Comparison of ENCODE assay signal across 8 cellular contexts in genomic region chr17:70636517-70637133, GRCh38.
A peak's percentile ranks its signal among the peaks of the same experiment; 100 is the strongest.
DNase-seq lines count a peak whose midpoint lies in the region; FAIRE-seq and TF ChIP-seq lines count a peak whose summit lies in the region.

No MANE protein-coding gene starts in this region.

- H3K9me3 ChIP-seq in GM23248 (ENCODE audit: low read depth) (no peaks in the 10 kb centered on the region), astrocyte (ENCODE audit: insufficient read depth, low read depth, low read length) (no peaks in the 10 kb centered on the region)

- 0 out of 2 replicates have a peak, but pooled peaks cover 17% of the 10 kb centered on the region for H3K27me3 ChIP-seq in GM23248 (replicated peaks; ENCODE audit: insufficient read depth)
- H3K27me3 ChIP-seq in astrocyte (ENCODE audit: insufficient read depth, low read length): no peaks in the 10 kb centered on the region

- 2 to 5% methylated on average over 2 of the region's 2 CpGs for WGBS in GM23248 (ENCODE audit: low coverage in 1 of 2, low lambda C conversion rate in 2 of 2, missing lambda C conversion rate in 2 of 2), 2 experiments

- H3K27ac Mint-ChIP-seq in Calu3 (ENCODE audit: unreplicated experiment) (no peak overlapping the region), astrocyte (ENCODE audit: unreplicated experiment) (no peak overlapping the region)

- H3K36me3 ChIP-seq in GM23248 (ENCODE audit: low read depth): no peaks in the 10 kb centered on the region
- no peaks in the 10 kb centered on the region for H3K36me3 ChIP-seq in astrocyte (ENCODE audit: insufficient read depth, low read length)

- no TSS peak for BruUV-seq in Calu3 (replicated peaks; lab: Mats Ljungman, UMichigan)

- H3K36me3 Mint-ChIP-seq in Calu3 (ENCODE audit: insufficient read depth, unreplicated experiment): no peaks in the 10 kb centered on the region
- H3K36me3 Mint-ChIP-seq in astrocyte (ENCODE audit: low read depth, unreplicated experiment): no peaks in the 10 kb centered on the region

- CTCF ChIA-PET in Calu3 (lab: Charles Lee): no interaction called here

- no peak overlapping the region for H3K4me3 ChIP-seq in GM23248
- no peak overlapping the region for H3K4me3 ChIP-seq in astrocyte (ENCODE audit: insufficient read depth, low read depth, low read length)

- peaks cover 20% of the 10 kb centered on the region for H3K27me3 Mint-ChIP-seq in Calu3 (ENCODE audit: unreplicated experiment)
- H3K27me3 Mint-ChIP-seq in astrocyte (ENCODE audit: low read depth, unreplicated experiment): no peaks in the 10 kb centered on the region

- FAIRE-seq in astrocyte (lab: Jason Lieb, UNC): no peak

- H3K4me3 Mint-ChIP-seq in Calu3 (ENCODE audit: low read depth, unreplicated experiment) (no peak overlapping the region), astrocyte (ENCODE audit: unreplicated experiment) (no peak overlapping the region)

- DNase-seq in Calu3 (peak; percentile 25), GM23248 (peak; percentile 60), NCI-H2081 (lab: John Stamatoyannopoulos, UW) (peak; percentile 60 to 68), astrocyte (ENCODE audit: low read depth) (peak; percentile 26), kidney glomerular epithelial cell (lab: John Stamatoyannopoulos, UW) (peak; percentile 37), ureter (ENCODE audit: low spot score) (no peak), retina (no peak)
- no peak for DNase-seq in effector CD4-positive, alpha-beta T cell

- H3K4me1 Mint-ChIP-seq in Calu3 (ENCODE audit: low read depth, unreplicated experiment): no peaks in the 10 kb centered on the region
- H3K4me1 Mint-ChIP-seq in astrocyte (ENCODE audit: low read depth, unreplicated experiment): no peaks in the 10 kb centered on the region

- H3K27ac ChIP-seq in GM23248: no peak overlapping the region
- no peak overlapping the region for H3K27ac ChIP-seq in astrocyte (ENCODE audit: low read depth, low read length)

- no peaks in the 10 kb centered on the region for H3F3A ChIP-seq in GM23248 (ENCODE audit: insufficient read depth)

- H3K4me1 ChIP-seq in GM23248 (ENCODE audit: insufficient read depth) (no peaks in the 10 kb centered on the region), astrocyte (ENCODE audit: insufficient read depth, low read length) (no peaks in the 10 kb centered on the region)

- H4K20me1 ChIP-seq in GM23248 (ENCODE audit: insufficient read depth) (no peaks in the 10 kb centered on the region), astrocyte (ENCODE audit: insufficient read depth, low read length) (no peaks in the 10 kb centered on the region)

- TF ChIP-seq CTCF in Calu3 (IDR thresholded peaks at IDR 0.05; ENCODE audit: unreplicated experiment) (peak; percentile 59), astrocyte (IDR thresholded peaks at IDR 0.05; ENCODE audit: insufficient read depth, low read depth, low read length) (peak; percentile 77)

- H3K9ac ChIP-seq in GM23248: no peak overlapping the region
- H3K9ac ChIP-seq in astrocyte (ENCODE audit: low read length): no peak overlapping the region

- in situ Hi-C loops in GM23248 (cut with MboI): loop anchor here (25.0 kb wide), 1 partner anchor 1901 kb away; no protein-coding TSS in a partner anchor

- H2AFZ ChIP-seq in GM23248 (no peak overlapping the region), astrocyte (ENCODE audit: low read depth, low read length) (no peak overlapping the region)

- H3K9me2 ChIP-seq in GM23248 (ENCODE audit: insufficient read depth): no peaks in the 10 kb centered on the region

- no peaks in the 10 kb centered on the region for H3K9me3 Mint-ChIP-seq in Calu3 (ENCODE audit: low read depth, unreplicated experiment)
- H3K9me3 Mint-ChIP-seq in astrocyte (ENCODE audit: unreplicated experiment): no peaks in the 10 kb centered on the region

- H3K4me2 ChIP-seq in GM23248 (ENCODE audit: unreplicated experiment): no peak overlapping the region
- H3K4me2 ChIP-seq in astrocyte (ENCODE audit: low read length): no peak overlapping the region

- intact Hi-C loops in Calu3 (cut with micrococcal nuclease; ENCODE audit: unreplicated experiment): loop anchor here (1.0 to 5.0 kb wide), 3 partner anchors 131 to 1481 kb away; no protein-coding TSS in a partner anchor

- H3K79me2 ChIP-seq in GM23248 (ENCODE audit: insufficient read depth): no peaks in the 10 kb centered on the region
- H3K79me2 ChIP-seq in astrocyte (ENCODE audit: insufficient read depth, low read length): no peaks in the 10 kb centered on the region

Comparison
In these comparisons a context has a peak if more than half of its experiments do, and no peak if none do; other contexts are left out.
1. DNase-seq: peak in Calu3 (single experiment), GM23248 (single experiment), NCI-H2081 (2 of 2), astrocyte (single experiment) and kidney glomerular epithelial cell (single experiment); none in ureter (single experiment), retina (single experiment) and effector CD4-positive, alpha-beta T cell (single experiment).